In genomic region chr17:83119987-83120864, GRCh38 we compare ENCODE assay signal across 9 cellular contexts. TPM values are rescaled to one million over a fixed set of nuclear protein-coding genes. Genes with fewer than 3 reads are reported as not detected.
DNase-seq lines count a peak whose midpoint lies in the region; ATAC-seq, FAIRE-seq and TF ChIP-seq lines count a peak whose summit lies in the region.
"Had no signal": no experiment of that assay in that cellular context is flagged by ENCODE, and none has a peak within 500 bp of the region (broad histone marks: within the 10 kb centered on the region; RNA-seq: fewer than 3 reads in every experiment).

No MANE protein-coding gene starts in this region.

- no peak overlapping the region for H3K27ac ChIP-seq in neuronal stem cell (replicated peaks; ENCODE audit: low read length)
- H3K27ac ChIP-seq: SJSA1 had no signal

- H3K18ac ChIP-seq in neuronal stem cell (ENCODE audit: low read length), result peak overlapping the region; percentile 28

- no peak overlapping the region for H2BK120ac ChIP-seq in neuronal stem cell (ENCODE audit: low read depth, low read length)

- no peaks in the 10 kb centered on the region for H3K79me1 ChIP-seq in neuronal stem cell (ENCODE audit: low read depth, low read length)

- peaks cover 0 to 11% of the 10 kb centered on the region in 2 donors for H3K9me3 ChIP-seq in neuronal stem cell (replicated peaks in 1 of 2; ENCODE audit: control insufficient read depth in 2 of 2, insufficient read depth in 1 of 2, low read depth in 1 of 2, low read length in 2 of 2)
- H3K9me3 ChIP-seq: SJSA1 had no signal

- H4K91ac ChIP-seq in neuronal stem cell (ENCODE audit: low read depth, low read length, poor library complexity), result no peak overlapping the region

- no peak overlapping the region for H3K4me3 Mint-ChIP-seq in activated CD4-positive, alpha-beta T cell treated with anti-CD3 and anti-CD28 coated beads for 36 hours
- no peak overlapping the region for H3K4me3 Mint-ChIP-seq in activated CD8-positive, alpha-beta T cell treated with anti-CD3 and anti-CD28 coated beads for 36 hours
- H3K4me3 Mint-ChIP-seq in progenitor cell of endocrine pancreas (ENCODE audit: low read depth), result no peak overlapping the region

- H2BK15ac ChIP-seq in neuronal stem cell (ENCODE audit: low read length), result no peak overlapping the region

- peaks cover 3 to 4% of the 10 kb centered on the region in 2 donors for H3K4me1 ChIP-seq in neuronal stem cell (ENCODE audit: control insufficient read depth in 2 of 2, insufficient read depth in 1 of 2, low read depth in 1 of 2, low read length in 2 of 2)
- H3K4me1 ChIP-seq: SJSA1 had no signal

- FAIRE-seq in HTR-8/SVneo (lab: Jason Lieb, UNC), result no peak

- no peak overlapping the region for H3K14ac ChIP-seq in neuronal stem cell (ENCODE audit: low read length)

- H3K27me3 ChIP-seq in neuronal stem cell (ENCODE audit: control insufficient read depth in 3 of 3, insufficient read depth in 3 of 3, low read depth in 1 of 3, low read length in 3 of 3), result peaks cover 2 to 54% (median 23%) of the 10 kb centered on the region in 3 experiments

- intact Hi-C loops in activated CD4-positive, alpha-beta T cell treated with anti-CD3 and anti-CD28 coated beads for 36 hours (cut with DNase I, micrococcal nuclease), result no loop called here
- intact Hi-C loops in activated CD8-positive, alpha-beta T cell treated with anti-CD3 and anti-CD28 coated beads for 36 hours (cut with micrococcal nuclease), result no loop called here

- POLR2A ChIA-PET in activated CD4-positive, alpha-beta T cell treated with anti-CD3 and anti-CD28 coated beads for 36 hours (lab: Charles Lee), result no interaction called here
- POLR2A ChIA-PET in activated CD8-positive, alpha-beta T cell treated with anti-CD3 and anti-CD28 coated beads for 36 hours (lab: Charles Lee), result interaction anchor here (1.0 kb wide), 1 partner anchor 23 kb away, joined by 3 read pairs; no protein-coding TSS in a partner anchor

- H3K4me1 Mint-ChIP-seq in activated CD4-positive, alpha-beta T cell treated with anti-CD3 and anti-CD28 coated beads for 36 hours, result peaks cover 7% of the 10 kb centered on the region
- H3K4me1 Mint-ChIP-seq in activated CD8-positive, alpha-beta T cell treated with anti-CD3 and anti-CD28 coated beads for 36 hours (ENCODE audit: low read depth), result peaks cover 19% of the 10 kb centered on the region
- peaks cover 5% of the 10 kb centered on the region for H3K4me1 Mint-ChIP-seq in progenitor cell of endocrine pancreas (ENCODE audit: low read depth)

- no peak overlapping the region for H2AFZ ChIP-seq in neuronal stem cell (ENCODE audit: low read length)

- H2BK12ac ChIP-seq in neuronal stem cell (ENCODE audit: low read length), result peak overlapping the region; percentile 41

- TF ChIP-seq CTCF in activated CD8-positive, alpha-beta T cell treated with anti-CD3 and anti-CD28 coated beads for 36 hours (IDR thresholded peaks at IDR 0.05), result no peak
- TF ChIP-seq CTCF in progenitor cell of endocrine pancreas (IDR thresholded peaks at IDR 0.05; ENCODE audit: unreplicated experiment), result no peak

- H3K4me2 ChIP-seq in neuronal stem cell (ENCODE audit: insufficient read depth, low read length, poor library complexity, severe bottlenecking), result peak overlapping the region; percentile 18

- CTCF ChIA-PET in activated CD4-positive, alpha-beta T cell treated with anti-CD3 and anti-CD28 coated beads for 36 hours (lab: Charles Lee), result no interaction called here
- CTCF ChIA-PET in activated CD8-positive, alpha-beta T cell treated with anti-CD3 and anti-CD28 coated beads for 36 hours (lab: Charles Lee), result no interaction called here

- H4K8ac ChIP-seq in neuronal stem cell (ENCODE audit: low read depth, low read length), result peak overlapping the region; percentile 99

- no peaks in the 10 kb centered on the region for H3K36me3 Mint-ChIP-seq in activated CD4-positive, alpha-beta T cell treated with anti-CD3 and anti-CD28 coated beads for 36 hours (ENCODE audit: low read depth)
- no peaks in the 10 kb centered on the region for H3K36me3 Mint-ChIP-seq in activated CD8-positive, alpha-beta T cell treated with anti-CD3 and anti-CD28 coated beads for 36 hours (ENCODE audit: low read depth)
- H3K36me3 Mint-ChIP-seq in progenitor cell of endocrine pancreas (ENCODE audit: insufficient read depth), result no peaks in the 10 kb centered on the region

- peaks cover 25% of the 10 kb centered on the region for H3K27me3 Mint-ChIP-seq in activated CD4-positive, alpha-beta T cell treated with anti-CD3 and anti-CD28 coated beads for 36 hours
- H3K27me3 Mint-ChIP-seq in activated CD8-positive, alpha-beta T cell treated with anti-CD3 and anti-CD28 coated beads for 36 hours, result peaks cover 21% of the 10 kb centered on the region
- H3K27me3 Mint-ChIP-seq in progenitor cell of endocrine pancreas, result peaks cover 65% of the 10 kb centered on the region

- no peaks in the 10 kb centered on the region for H3K9me3 Mint-ChIP-seq in activated CD4-positive, alpha-beta T cell treated with anti-CD3 and anti-CD28 coated beads for 36 hours (ENCODE audit: low read depth)
- H3K9me3 Mint-ChIP-seq in activated CD8-positive, alpha-beta T cell treated with anti-CD3 and anti-CD28 coated beads for 36 hours, result no peaks in the 10 kb centered on the region
- no peaks in the 10 kb centered on the region for H3K9me3 Mint-ChIP-seq in progenitor cell of endocrine pancreas (ENCODE audit: low read depth)

- DNase-seq in activated CD4-positive, alpha-beta T cell treated with anti-CD3 and anti-CD28 coated beads for 36 hours, result peak; percentile 45
- DNase-seq in activated CD4-positive, alpha-beta T cell treated with anti-CD3 and anti-CD28 coated beads, Interleukin-2, amount 50 U/mL, for 48 hours, result no peak
- DNase-seq in activated CD8-positive, alpha-beta T cell treated with anti-CD3 and anti-CD28 coated beads for 36 hours, result peak; percentile 24
- DNase-seq in neuronal stem cell (ENCODE audit: low spot score) (no peak), HTR-8/SVneo (ENCODE audit: insufficient read length, low spot score) (no peak), T-helper 9 cell (no peak), progenitor cell of endocrine pancreas (ENCODE audit: low spot score, unreplicated experiment) (no peak)

- no peaks in the 10 kb centered on the region for H3K36me3 ChIP-seq in neuronal stem cell (replicated peaks in 1 of 2; ENCODE audit: control insufficient read depth in 2 of 2, insufficient read depth in 2 of 2, low read length in 2 of 2)
- H3K36me3 ChIP-seq: SJSA1 had no signal

- H2AK5ac ChIP-seq in neuronal stem cell (ENCODE audit: low read depth, low read length), result no peak overlapping the region

- H3K4ac ChIP-seq in neuronal stem cell (ENCODE audit: low read length), result no peak overlapping the region

- peak overlapping the region; percentile 89 for H3K23ac ChIP-seq in neuronal stem cell (ENCODE audit: low read depth, low read length, poor library complexity)

- no peak overlapping the region for H3K4me3 ChIP-seq in neuronal stem cell (ENCODE audit: low read length in 2 of 2)
- H3K4me3 ChIP-seq: SJSA1 had no signal

- no peak overlapping the region for H2BK5ac ChIP-seq in neuronal stem cell (ENCODE audit: low read length)

- H3K27ac Mint-ChIP-seq in activated CD4-positive, alpha-beta T cell treated with anti-CD3 and anti-CD28 coated beads for 36 hours, result no peak overlapping the region
- H3K27ac Mint-ChIP-seq in activated CD8-positive, alpha-beta T cell treated with anti-CD3 and anti-CD28 coated beads for 36 hours, result no peak overlapping the region
- no peak overlapping the region for H3K27ac Mint-ChIP-seq in progenitor cell of endocrine pancreas

- peak; percentile 65 for ATAC-seq in activated CD4-positive, alpha-beta T cell treated with anti-CD3 and anti-CD28 coated beads for 36 hours
- ATAC-seq in HG03196 (IDR thresholded peaks at IDR 0.05; ENCODE audit: unreplicated experiment), result peak; percentile 87
- peak; percentile 79 for ATAC-seq in activated CD8-positive, alpha-beta T cell treated with anti-CD3 and anti-CD28 coated beads for 36 hours

- no peak overlapping the region for H3K9ac ChIP-seq in neuronal stem cell (ENCODE audit: low read depth, low read length, poor library complexity)

- no CpG with 5 or more reads among the region's 25 CpGs for WGBS in neuronal stem cell (ENCODE audit: extremely low coverage in 2 of 2, insufficient read length in 2 of 2, insufficient replicate concordance in 1 of 2), 2 donors

RNA-seq across cellular contexts. Expression of gene METRNL, which starts 40.8 kb away (rescaled TPM):
- total RNA-seq in activated CD4-positive, alpha-beta T cell treated with anti-CD3 and anti-CD28 coated beads for 36 hours, result 10 to 100 TPM; 22.4 to 26.3 TPM
- total RNA-seq in activated CD8-positive, alpha-beta T cell treated with anti-CD3 and anti-CD28 coated beads for 36 hours, result 10 to 100 TPM; 23.3 to 24.1 TPM
- 12.8 TPM for polyA plus RNA-seq in neuronal stem cell (2013, experiment 1 of 2)
- 14.7 TPM for polyA plus RNA-seq in neuronal stem cell (2013, experiment 2 of 2)
- 54.6 and 56.2 TPM in 2 replicates for total RNA-seq in progenitor cell of endocrine pancreas

Comparison
In these comparisons a context has a peak if more than half of its experiments do, and no peak if none do; other contexts are left out.
1. DNase-seq: peak in activated CD4-positive, alpha-beta T cell treated with anti-CD3 and anti-CD28 coated beads for 36 hours (single experiment) and activated CD8-positive, alpha-beta T cell treated with anti-CD3 and anti-CD28 coated beads for 36 hours (single experiment); none in activated CD4-positive, alpha-beta T cell treated with anti-CD3 and anti-CD28 coated beads, Interleukin-2, amount 50 U/mL, for 48 hours (0 of 2), neuronal stem cell (single experiment), HTR-8/SVneo (single experiment), T-helper 9 cell (single experiment) and progenitor cell of endocrine pancreas (single experiment).
2. Peak in every context shown above with its lines, with median percentiles within 50 percentile points of each other: ATAC-seq.